8 cellular contexts compared by ENCODE assay signal in the genomic region with DNA sequence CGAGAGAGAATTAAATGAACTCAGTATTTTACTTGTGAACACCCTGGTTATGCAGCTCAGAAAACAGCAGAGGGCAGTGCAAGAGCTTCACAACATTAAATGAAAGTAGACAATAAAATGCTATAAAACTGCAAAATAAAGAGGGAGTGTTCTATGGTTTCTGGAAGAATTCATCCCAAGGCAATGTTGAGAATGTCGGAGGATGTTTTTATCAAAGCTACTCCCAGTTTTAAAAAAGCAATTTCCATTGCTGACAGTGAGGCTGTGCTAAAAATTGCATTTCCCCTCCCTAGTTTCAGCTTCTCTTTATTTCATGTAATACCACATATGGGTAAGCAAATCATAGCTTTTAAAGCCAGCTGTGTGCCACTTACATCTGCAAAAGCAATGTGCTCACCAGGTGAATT.
DNase-seq lines count a peak whose midpoint lies in the region; ATAC-seq and TF ChIP-seq lines count a peak whose summit lies in the region.

No MANE protein-coding gene starts in this region.

- CTCF ChIA-PET in Calu3 (lab: Charles Lee) = interaction anchor here (0.7 to 1.5 kb wide), 6 partner anchors 12 to 753 kb away, joined by 3 to 7 read pairs (median 4); no protein-coding TSS in a partner anchor

- DNase-seq in Calu3 (peak; percentile 15), amniotic stem cell (lab: John Stamatoyannopoulos, UW) (peak; percentile 14), lower lobe of right lung (no peak), prostate gland (ENCODE audit: low spot score) (no peak), 8988T (no peak)

- H3K4me1 ChIP-seq in lower lobe of right lung = no peaks in the 10 kb centered on the region
- H3K4me1 ChIP-seq in prostate gland (replicated peaks) = no peaks in the 10 kb centered on the region

- no peak overlapping the region for H3K27ac Mint-ChIP-seq in Calu3 (ENCODE audit: unreplicated experiment)
- H3K27ac Mint-ChIP-seq in activated T-helper 17 cell treated with anti-CD3 and anti-CD28 coated beads, Interleukin-2, amount 50 U/mL, for 72 hours = no peak overlapping the region

- H3K27ac ChIP-seq in lower lobe of right lung (no peak overlapping the region), prostate gland (no peak overlapping the region)

- H3K4me1 Mint-ChIP-seq in Calu3 (ENCODE audit: low read depth, unreplicated experiment) = no peaks in the 10 kb centered on the region
- H3K4me1 Mint-ChIP-seq in activated T-helper 17 cell treated with anti-CD3 and anti-CD28 coated beads, Interleukin-2, amount 50 U/mL, for 72 hours = no peaks in the 10 kb centered on the region

- no peak for TF ChIP-seq EP300 in Ishikawa (IDR thresholded peaks at IDR 0.05; ENCODE audit: borderline replicate concordance)

- no peaks in the 10 kb centered on the region for H3K36me3 Mint-ChIP-seq in Calu3 (ENCODE audit: insufficient read depth, unreplicated experiment)
- H3K36me3 Mint-ChIP-seq in activated T-helper 17 cell treated with anti-CD3 and anti-CD28 coated beads, Interleukin-2, amount 50 U/mL, for 72 hours (ENCODE audit: low read depth) = no peaks in the 10 kb centered on the region

- no peaks in the 10 kb centered on the region for H3K9me3 ChIP-seq in lower lobe of right lung
- no peaks in the 10 kb centered on the region for H3K9me3 ChIP-seq in prostate gland

- no peaks in the 10 kb centered on the region for H3K27me3 Mint-ChIP-seq in Calu3 (ENCODE audit: unreplicated experiment)
- no peaks in the 10 kb centered on the region for H3K27me3 Mint-ChIP-seq in activated T-helper 17 cell treated with anti-CD3 and anti-CD28 coated beads, Interleukin-2, amount 50 U/mL, for 72 hours

- ATAC-seq in lower lobe of right lung (no peak), HG03095 (IDR thresholded peaks at IDR 0.05; ENCODE audit: unreplicated experiment) (no peak)
- no peak for ATAC-seq in activated T-helper 17 cell treated with anti-CD3 and anti-CD28 coated beads, Interleukin-2, amount 50 U/mL, for 72 hours (replicated peaks)

- no peaks in the 10 kb centered on the region for H3K9me3 Mint-ChIP-seq in Calu3 (ENCODE audit: low read depth, unreplicated experiment)
- no peaks in the 10 kb centered on the region for H3K9me3 Mint-ChIP-seq in activated T-helper 17 cell treated with anti-CD3 and anti-CD28 coated beads, Interleukin-2, amount 50 U/mL, for 72 hours

- H3K36me3 ChIP-seq in lower lobe of right lung (no peaks in the 10 kb centered on the region), prostate gland (no peaks in the 10 kb centered on the region)

- H3K4me3 ChIP-seq in lower lobe of right lung = no peak overlapping the region
- H3K4me3 ChIP-seq in prostate gland = no peak overlapping the region

- BruUV-seq in Calu3 (replicated peaks; lab: Mats Ljungman, UMichigan) = no TSS peak

- no peak for TF ChIP-seq POLR2A in prostate gland (IDR thresholded peaks at IDR 0.05)

- H3K27me3 ChIP-seq in lower lobe of right lung (ENCODE audit: low read depth) (no peaks in the 10 kb centered on the region), prostate gland (replicated peaks; ENCODE audit: insufficient read depth) (no peaks in the 10 kb centered on the region)

- TF ChIP-seq RAD21 in Ishikawa (IDR thresholded peaks at IDR 0.05; ENCODE audit: low read depth) = peak; percentile 45

- TF ChIP-seq CTCF in Calu3 (IDR thresholded peaks at IDR 0.05; ENCODE audit: unreplicated experiment) (no peak), lower lobe of right lung (IDR thresholded peaks at IDR 0.05) (peak; percentile 23), prostate gland (IDR thresholded peaks at IDR 0.05) (no peak)

- no peak overlapping the region for H3K4me3 Mint-ChIP-seq in Calu3 (ENCODE audit: low read depth, unreplicated experiment)
- H3K4me3 Mint-ChIP-seq in activated T-helper 17 cell treated with anti-CD3 and anti-CD28 coated beads, Interleukin-2, amount 50 U/mL, for 72 hours = no peak overlapping the region

- intact Hi-C loops in Calu3 (cut with micrococcal nuclease; ENCODE audit: unreplicated experiment) (loop anchor here (1.0 to 2.0 kb wide), 2 partner anchors 224 to 666 kb away; no protein-coding TSS in a partner anchor), lower lobe of right lung (cut with DNase I) (no loop called here), prostate gland (cut with DNase I) (no loop called here)

- 29% methylated on average over 2 of the region's 2 CpGs for WGBS in prostate gland

TF ChIP-seq in Ishikawa, 13 proteins besides CTCF, POLR2A, EP300 and RAD21:
- TF ChIP-seq, protein P1, sequence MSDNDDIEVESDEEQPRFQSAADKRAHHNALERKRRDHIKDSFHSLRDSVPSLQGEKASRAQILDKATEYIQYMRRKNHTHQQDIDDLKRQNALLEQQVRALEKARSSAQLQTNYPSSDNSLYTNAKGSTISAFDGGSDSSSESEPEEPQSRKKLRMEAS (IDR thresholded peaks at IDR 0.05) = no peak
- TF ChIP-seq FOXM1 (IDR thresholded peaks at IDR 0.05; ENCODE audit: borderline replicate concordance, low read depth) = no peak
- no peak for TF ChIP-seq TAF1 (IDR thresholded peaks at IDR 0.05; ENCODE audit: low read depth)
- TF ChIP-seq CREB1 (IDR thresholded peaks at IDR 0.05; ENCODE audit: low read depth) = no peak
- TF ChIP-seq, protein P2, sequence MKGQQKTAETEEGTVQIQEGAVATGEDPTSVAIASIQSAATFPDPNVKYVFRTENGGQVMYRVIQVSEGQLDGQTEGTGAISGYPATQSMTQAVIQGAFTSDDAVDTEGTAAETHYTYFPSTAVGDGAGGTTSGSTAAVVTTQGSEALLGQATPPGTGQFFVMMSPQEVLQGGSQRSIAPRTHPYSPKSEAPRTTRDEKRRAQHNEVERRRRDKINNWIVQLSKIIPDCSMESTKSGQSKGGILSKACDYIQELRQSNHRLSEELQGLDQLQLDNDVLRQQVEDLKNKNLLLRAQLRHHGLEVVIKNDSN (IDR thresholded peaks at IDR 0.05) = no peak
- no peak for TF ChIP-seq TCF12 (IDR thresholded peaks at IDR 0.05; ENCODE audit: low read depth)
- TF ChIP-seq NFIC (IDR thresholded peaks at IDR 0.05) = no peak
- no peak for TF ChIP-seq ZBTB7A (IDR thresholded peaks at IDR 0.05; ENCODE audit: low read depth)
- TF ChIP-seq, protein P3, sequence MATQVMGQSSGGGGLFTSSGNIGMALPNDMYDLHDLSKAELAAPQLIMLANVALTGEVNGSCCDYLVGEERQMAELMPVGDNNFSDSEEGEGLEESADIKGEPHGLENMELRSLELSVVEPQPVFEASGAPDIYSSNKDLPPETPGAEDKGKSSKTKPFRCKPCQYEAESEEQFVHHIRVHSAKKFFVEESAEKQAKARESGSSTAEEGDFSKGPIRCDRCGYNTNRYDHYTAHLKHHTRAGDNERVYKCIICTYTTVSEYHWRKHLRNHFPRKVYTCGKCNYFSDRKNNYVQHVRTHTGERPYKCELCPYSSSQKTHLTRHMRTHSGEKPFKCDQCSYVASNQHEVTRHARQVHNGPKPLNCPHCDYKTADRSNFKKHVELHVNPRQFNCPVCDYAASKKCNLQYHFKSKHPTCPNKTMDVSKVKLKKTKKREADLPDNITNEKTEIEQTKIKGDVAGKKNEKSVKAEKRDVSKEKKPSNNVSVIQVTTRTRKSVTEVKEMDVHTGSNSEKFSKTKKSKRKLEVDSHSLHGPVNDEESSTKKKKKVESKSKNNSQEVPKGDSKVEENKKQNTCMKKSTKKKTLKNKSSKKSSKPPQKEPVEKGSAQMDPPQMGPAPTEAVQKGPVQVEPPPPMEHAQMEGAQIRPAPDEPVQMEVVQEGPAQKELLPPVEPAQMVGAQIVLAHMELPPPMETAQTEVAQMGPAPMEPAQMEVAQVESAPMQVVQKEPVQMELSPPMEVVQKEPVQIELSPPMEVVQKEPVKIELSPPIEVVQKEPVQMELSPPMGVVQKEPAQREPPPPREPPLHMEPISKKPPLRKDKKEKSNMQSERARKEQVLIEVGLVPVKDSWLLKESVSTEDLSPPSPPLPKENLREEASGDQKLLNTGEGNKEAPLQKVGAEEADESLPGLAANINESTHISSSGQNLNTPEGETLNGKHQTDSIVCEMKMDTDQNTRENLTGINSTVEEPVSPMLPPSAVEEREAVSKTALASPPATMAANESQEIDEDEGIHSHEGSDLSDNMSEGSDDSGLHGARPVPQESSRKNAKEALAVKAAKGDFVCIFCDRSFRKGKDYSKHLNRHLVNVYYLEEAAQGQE (IDR thresholded peaks at IDR 0.05; ENCODE audit: low read depth) = no peak
- no peak for TF ChIP-seq TEAD4 (IDR thresholded peaks at IDR 0.05)
- no peak for TF ChIP-seq CEBPB (IDR thresholded peaks at IDR 0.05)
- TF ChIP-seq EGR1 (IDR thresholded peaks at IDR 0.05) = no peak
- no peak for TF ChIP-seq YY1 (IDR thresholded peaks at IDR 0.05; ENCODE audit: low read depth)
TF ChIP-seq in Ishikawa: peak in this region for 0.

Comparison
In these comparisons a context has a peak if more than half of its experiments do, and no peak if none do; other contexts are left out.
1. DNase-seq: peak in Calu3 (single experiment) and amniotic stem cell (single experiment); none in lower lobe of right lung (single experiment), prostate gland (single experiment) and 8988T (single experiment).